Comparison of ENCODE assay signal across 1 cellular context in genomic region chr9:19173598-19174125, GRCh38.
TF ChIP-seq lines count a peak whose summit lies in the region.

No MANE protein-coding gene starts in this region.

TF ChIP-seq in HepG2, 621 proteins besides CTCF, POLR2A, EP300 and RAD21 (continued from another document):
- TF ChIP-seq ZNF597 (CRISPR knock-in tag; IDR thresholded peaks at IDR 0.05) = no peak
- peak; percentile 40; the same call in 1 of the 2 replicates for TF ChIP-seq FOXK1 (CRISPR knock-in tag; IDR thresholded peaks at IDR 0.05; ENCODE audit: borderline replicate concordance, low read depth)
- 0 out of 2 replicates have a peak, but pooled peaks have one; percentile 30 for TF ChIP-seq ZNF136 (CRISPR knock-in tag; IDR thresholded peaks at IDR 0.05; ENCODE audit: low read depth)
- peak; percentile 96 for TF ChIP-seq THRA (CRISPR knock-in tag; IDR thresholded peaks at IDR 0.05; ENCODE audit: borderline replicate concordance)
